16 cellular contexts compared by ENCODE assay signal in genomic region chr5:56700711-56701110, GRCh38.
"Had no signal": no experiment of that assay in that cellular context is flagged by ENCODE, and none has a peak within 500 bp of the region (broad histone marks: within the 10 kb centered on the region; RNA-seq: fewer than 3 reads in every experiment).

No MANE protein-coding gene starts in this region.

- ATAC-seq: body of pancreas; esophagus mucosa; left lobe of liver; natural killer cell treated with Interleukin-12 subunit alpha and Interleukin-12 subunit beta and Interleukin-15 and Interleukin-18, amount 100 ng/mL, for 72 hours had no signal

- H3K27me3 ChIP-seq: body of pancreas, colonic mucosa had no signal

- H3K9me3 ChIP-seq: body of pancreas, colonic mucosa, thoracic aorta had no signal

- H3K36me3 ChIP-seq: colonic mucosa, thoracic aorta had no signal

- H3K4me1 ChIP-seq: colonic mucosa had no signal

- H3K9me3 Mint-ChIP-seq: activated naive CD4-positive, alpha-beta T cell treated with anti-CD3 and anti-CD28 coated beads for 36 hours; natural killer cell treated with Interleukin-12 subunit alpha and Interleukin-12 subunit beta and Interleukin-15 and Interleukin-18, amount 100 ng/mL, for 72 hours had no signal

- H3K36me3 Mint-ChIP-seq: natural killer cell treated with Interleukin-12 subunit alpha and Interleukin-12 subunit beta and Interleukin-15 and Interleukin-18, amount 100 ng/mL, for 72 hours had no signal

- H3K27ac ChIP-seq: body of pancreas, colonic mucosa, thoracic aorta had no signal

- H3K4me3 Mint-ChIP-seq: activated naive CD4-positive, alpha-beta T cell treated with anti-CD3 and anti-CD28 coated beads for 36 hours; natural killer cell treated with Interleukin-12 subunit alpha and Interleukin-12 subunit beta and Interleukin-15 and Interleukin-18, amount 100 ng/mL, for 72 hours had no signal

- DNase-seq: activated CD8-positive, alpha-beta memory T cell treated with anti-CD3 and anti-CD28 coated beads for 24 hours; activated naive CD4-positive, alpha-beta T cell treated with anti-CD3 and anti-CD28 coated beads for 36 hours; amniotic stem cell; body of pancreas; caudate nucleus; colonic mucosa; hippocampal formation; nucleus accumbens; posterior cingulate gyrus; retina; stimulated activated CD4-positive, alpha-beta T cell treated with anti-CD3 and anti-CD28 coated beads, Interleukin-12 subunit alpha, Interleukin-12 subunit beta, amount 100 ng/mL, for 4 hours; stimulated activated CD4-positive, alpha-beta T cell treated with anti-CD3 and anti-CD28 coated beads, Interleukin-2, amount 100 ng/mL, for 24 hours had no signal

- H3K27ac Mint-ChIP-seq: activated naive CD4-positive, alpha-beta T cell treated with anti-CD3 and anti-CD28 coated beads for 36 hours; natural killer cell treated with Interleukin-12 subunit alpha and Interleukin-12 subunit beta and Interleukin-15 and Interleukin-18, amount 100 ng/mL, for 72 hours had no signal

- H3K4me3 ChIP-seq: body of pancreas, colonic mucosa, thoracic aorta had no signal
